Comparison of ENCODE assay signal across 1 cellular context in genomic region chr20:45322952-45323383, GRCh38.
TF ChIP-seq lines count a peak whose summit lies in the region.

No MANE protein-coding gene starts in this region.

TF ChIP-seq in K562, 482 proteins besides CTCF, POLR2A, EP300 and RAD21 (continued from another document and continues in another):
- TF ChIP-seq BCLAF1 (IDR thresholded peaks at IDR 0.05; ENCODE audit: borderline replicate concordance in 1 of 2, control insufficient read depth in 1 of 2, low read depth in 2 of 2, low read length in 1 of 2): no peak
- TF ChIP-seq ELK3 (CRISPR knock-in tag; IDR thresholded peaks at IDR 0.05): no peak
- TF ChIP-seq ZNF586 (CRISPR knock-in tag; conservative IDR thresholded peaks at IDR 0.05): no peak
- no peak for TF ChIP-seq ELF2 (CRISPR knock-in tag; IDR thresholded peaks at IDR 0.05)
- no peak for TF ChIP-seq ZNF175 (CRISPR knock-in tag; IDR thresholded peaks at IDR 0.05; ENCODE audit: low read depth)
- TF ChIP-seq EWSR1 (IDR thresholded peaks at IDR 0.05; ENCODE audit: borderline replicate concordance, low read depth, partially characterized antibody): no peak
- no peak for TF ChIP-seq PHF21A (IDR thresholded peaks at IDR 0.05; ENCODE audit: borderline replicate concordance, low read depth)
- no peak for TF ChIP-seq POLR2H (tag; IDR thresholded peaks at IDR 0.05; ENCODE audit: low read depth)
- TF ChIP-seq, protein P1, sequence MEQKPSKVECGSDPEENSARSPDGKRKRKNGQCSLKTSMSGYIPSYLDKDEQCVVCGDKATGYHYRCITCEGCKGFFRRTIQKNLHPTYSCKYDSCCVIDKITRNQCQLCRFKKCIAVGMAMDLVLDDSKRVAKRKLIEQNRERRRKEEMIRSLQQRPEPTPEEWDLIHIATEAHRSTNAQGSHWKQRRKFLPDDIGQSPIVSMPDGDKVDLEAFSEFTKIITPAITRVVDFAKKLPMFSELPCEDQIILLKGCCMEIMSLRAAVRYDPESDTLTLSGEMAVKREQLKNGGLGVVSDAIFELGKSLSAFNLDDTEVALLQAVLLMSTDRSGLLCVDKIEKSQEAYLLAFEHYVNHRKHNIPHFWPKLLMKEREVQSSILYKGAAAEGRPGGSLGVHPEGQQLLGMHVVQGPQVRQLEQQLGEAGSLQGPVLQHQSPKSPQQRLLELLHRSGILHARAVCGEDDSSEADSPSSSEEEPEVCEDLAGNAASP (IDR thresholded peaks at IDR 0.05): no peak
- TF ChIP-seq, protein P2, sequence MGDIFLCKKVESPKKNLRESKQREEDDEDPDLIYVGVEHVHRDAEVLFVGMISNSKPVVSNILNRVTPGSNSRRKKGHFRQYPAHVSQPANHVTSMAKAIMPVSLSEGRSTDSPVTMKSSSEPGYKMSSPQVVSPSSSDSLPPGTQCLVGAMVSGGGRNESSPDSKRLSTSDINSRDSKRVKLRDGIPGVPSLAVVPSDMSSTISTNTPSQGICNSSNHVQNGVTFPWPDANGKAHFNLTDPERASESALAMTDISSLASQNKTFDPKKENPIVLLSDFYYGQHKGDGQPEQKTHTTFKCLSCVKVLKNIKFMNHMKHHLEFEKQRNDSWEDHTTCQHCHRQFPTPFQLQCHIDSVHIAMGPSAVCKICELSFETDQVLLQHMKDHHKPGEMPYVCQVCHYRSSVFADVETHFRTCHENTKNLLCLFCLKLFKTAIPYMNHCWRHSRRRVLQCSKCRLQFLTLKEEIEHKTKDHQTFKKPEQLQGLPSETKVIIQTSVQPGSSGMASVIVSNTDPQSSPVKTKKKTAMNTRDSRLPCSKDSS (IDR thresholded peaks at IDR 0.05; ENCODE audit: low read depth, partially characterized antibody): no peak
- TF ChIP-seq, protein P3, sequence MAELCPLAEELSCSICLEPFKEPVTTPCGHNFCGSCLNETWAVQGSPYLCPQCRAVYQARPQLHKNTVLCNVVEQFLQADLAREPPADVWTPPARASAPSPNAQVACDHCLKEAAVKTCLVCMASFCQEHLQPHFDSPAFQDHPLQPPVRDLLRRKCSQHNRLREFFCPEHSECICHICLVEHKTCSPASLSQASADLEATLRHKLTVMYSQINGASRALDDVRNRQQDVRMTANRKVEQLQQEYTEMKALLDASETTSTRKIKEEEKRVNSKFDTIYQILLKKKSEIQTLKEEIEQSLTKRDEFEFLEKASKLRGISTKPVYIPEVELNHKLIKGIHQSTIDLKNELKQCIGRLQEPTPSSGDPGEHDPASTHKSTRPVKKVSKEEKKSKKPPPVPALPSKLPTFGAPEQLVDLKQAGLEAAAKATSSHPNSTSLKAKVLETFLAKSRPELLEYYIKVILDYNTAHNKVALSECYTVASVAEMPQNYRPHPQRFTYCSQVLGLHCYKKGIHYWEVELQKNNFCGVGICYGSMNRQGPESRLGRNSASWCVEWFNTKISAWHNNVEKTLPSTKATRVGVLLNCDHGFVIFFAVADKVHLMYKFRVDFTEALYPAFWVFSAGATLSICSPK (IDR thresholded peaks at IDR 0.05; ENCODE audit: borderline replicate concordance): no peak
- TF ChIP-seq ZNF444 (CRISPR knock-in tag; IDR thresholded peaks at IDR 0.05): no peak
- TF ChIP-seq MED1 (CRISPR knock-in tag; IDR thresholded peaks at IDR 0.05; ENCODE audit: borderline replicate concordance): no peak
- no peak for TF ChIP-seq COPS2 (conservative IDR thresholded peaks at IDR 0.05)
- TF ChIP-seq, protein P4, sequence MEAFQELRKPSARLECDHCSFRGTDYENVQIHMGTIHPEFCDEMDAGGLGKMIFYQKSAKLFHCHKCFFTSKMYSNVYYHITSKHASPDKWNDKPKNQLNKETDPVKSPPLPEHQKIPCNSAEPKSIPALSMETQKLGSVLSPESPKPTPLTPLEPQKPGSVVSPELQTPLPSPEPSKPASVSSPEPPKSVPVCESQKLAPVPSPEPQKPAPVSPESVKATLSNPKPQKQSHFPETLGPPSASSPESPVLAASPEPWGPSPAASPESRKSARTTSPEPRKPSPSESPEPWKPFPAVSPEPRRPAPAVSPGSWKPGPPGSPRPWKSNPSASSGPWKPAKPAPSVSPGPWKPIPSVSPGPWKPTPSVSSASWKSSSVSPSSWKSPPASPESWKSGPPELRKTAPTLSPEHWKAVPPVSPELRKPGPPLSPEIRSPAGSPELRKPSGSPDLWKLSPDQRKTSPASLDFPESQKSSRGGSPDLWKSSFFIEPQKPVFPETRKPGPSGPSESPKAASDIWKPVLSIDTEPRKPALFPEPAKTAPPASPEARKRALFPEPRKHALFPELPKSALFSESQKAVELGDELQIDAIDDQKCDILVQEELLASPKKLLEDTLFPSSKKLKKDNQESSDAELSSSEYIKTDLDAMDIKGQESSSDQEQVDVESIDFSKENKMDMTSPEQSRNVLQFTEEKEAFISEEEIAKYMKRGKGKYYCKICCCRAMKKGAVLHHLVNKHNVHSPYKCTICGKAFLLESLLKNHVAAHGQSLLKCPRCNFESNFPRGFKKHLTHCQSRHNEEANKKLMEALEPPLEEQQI (IDR thresholded peaks at IDR 0.05): no peak
- TF ChIP-seq PHB2 (IDR thresholded peaks at IDR 0.05; ENCODE audit: low read depth): no peak
- TF ChIP-seq, protein P5, sequence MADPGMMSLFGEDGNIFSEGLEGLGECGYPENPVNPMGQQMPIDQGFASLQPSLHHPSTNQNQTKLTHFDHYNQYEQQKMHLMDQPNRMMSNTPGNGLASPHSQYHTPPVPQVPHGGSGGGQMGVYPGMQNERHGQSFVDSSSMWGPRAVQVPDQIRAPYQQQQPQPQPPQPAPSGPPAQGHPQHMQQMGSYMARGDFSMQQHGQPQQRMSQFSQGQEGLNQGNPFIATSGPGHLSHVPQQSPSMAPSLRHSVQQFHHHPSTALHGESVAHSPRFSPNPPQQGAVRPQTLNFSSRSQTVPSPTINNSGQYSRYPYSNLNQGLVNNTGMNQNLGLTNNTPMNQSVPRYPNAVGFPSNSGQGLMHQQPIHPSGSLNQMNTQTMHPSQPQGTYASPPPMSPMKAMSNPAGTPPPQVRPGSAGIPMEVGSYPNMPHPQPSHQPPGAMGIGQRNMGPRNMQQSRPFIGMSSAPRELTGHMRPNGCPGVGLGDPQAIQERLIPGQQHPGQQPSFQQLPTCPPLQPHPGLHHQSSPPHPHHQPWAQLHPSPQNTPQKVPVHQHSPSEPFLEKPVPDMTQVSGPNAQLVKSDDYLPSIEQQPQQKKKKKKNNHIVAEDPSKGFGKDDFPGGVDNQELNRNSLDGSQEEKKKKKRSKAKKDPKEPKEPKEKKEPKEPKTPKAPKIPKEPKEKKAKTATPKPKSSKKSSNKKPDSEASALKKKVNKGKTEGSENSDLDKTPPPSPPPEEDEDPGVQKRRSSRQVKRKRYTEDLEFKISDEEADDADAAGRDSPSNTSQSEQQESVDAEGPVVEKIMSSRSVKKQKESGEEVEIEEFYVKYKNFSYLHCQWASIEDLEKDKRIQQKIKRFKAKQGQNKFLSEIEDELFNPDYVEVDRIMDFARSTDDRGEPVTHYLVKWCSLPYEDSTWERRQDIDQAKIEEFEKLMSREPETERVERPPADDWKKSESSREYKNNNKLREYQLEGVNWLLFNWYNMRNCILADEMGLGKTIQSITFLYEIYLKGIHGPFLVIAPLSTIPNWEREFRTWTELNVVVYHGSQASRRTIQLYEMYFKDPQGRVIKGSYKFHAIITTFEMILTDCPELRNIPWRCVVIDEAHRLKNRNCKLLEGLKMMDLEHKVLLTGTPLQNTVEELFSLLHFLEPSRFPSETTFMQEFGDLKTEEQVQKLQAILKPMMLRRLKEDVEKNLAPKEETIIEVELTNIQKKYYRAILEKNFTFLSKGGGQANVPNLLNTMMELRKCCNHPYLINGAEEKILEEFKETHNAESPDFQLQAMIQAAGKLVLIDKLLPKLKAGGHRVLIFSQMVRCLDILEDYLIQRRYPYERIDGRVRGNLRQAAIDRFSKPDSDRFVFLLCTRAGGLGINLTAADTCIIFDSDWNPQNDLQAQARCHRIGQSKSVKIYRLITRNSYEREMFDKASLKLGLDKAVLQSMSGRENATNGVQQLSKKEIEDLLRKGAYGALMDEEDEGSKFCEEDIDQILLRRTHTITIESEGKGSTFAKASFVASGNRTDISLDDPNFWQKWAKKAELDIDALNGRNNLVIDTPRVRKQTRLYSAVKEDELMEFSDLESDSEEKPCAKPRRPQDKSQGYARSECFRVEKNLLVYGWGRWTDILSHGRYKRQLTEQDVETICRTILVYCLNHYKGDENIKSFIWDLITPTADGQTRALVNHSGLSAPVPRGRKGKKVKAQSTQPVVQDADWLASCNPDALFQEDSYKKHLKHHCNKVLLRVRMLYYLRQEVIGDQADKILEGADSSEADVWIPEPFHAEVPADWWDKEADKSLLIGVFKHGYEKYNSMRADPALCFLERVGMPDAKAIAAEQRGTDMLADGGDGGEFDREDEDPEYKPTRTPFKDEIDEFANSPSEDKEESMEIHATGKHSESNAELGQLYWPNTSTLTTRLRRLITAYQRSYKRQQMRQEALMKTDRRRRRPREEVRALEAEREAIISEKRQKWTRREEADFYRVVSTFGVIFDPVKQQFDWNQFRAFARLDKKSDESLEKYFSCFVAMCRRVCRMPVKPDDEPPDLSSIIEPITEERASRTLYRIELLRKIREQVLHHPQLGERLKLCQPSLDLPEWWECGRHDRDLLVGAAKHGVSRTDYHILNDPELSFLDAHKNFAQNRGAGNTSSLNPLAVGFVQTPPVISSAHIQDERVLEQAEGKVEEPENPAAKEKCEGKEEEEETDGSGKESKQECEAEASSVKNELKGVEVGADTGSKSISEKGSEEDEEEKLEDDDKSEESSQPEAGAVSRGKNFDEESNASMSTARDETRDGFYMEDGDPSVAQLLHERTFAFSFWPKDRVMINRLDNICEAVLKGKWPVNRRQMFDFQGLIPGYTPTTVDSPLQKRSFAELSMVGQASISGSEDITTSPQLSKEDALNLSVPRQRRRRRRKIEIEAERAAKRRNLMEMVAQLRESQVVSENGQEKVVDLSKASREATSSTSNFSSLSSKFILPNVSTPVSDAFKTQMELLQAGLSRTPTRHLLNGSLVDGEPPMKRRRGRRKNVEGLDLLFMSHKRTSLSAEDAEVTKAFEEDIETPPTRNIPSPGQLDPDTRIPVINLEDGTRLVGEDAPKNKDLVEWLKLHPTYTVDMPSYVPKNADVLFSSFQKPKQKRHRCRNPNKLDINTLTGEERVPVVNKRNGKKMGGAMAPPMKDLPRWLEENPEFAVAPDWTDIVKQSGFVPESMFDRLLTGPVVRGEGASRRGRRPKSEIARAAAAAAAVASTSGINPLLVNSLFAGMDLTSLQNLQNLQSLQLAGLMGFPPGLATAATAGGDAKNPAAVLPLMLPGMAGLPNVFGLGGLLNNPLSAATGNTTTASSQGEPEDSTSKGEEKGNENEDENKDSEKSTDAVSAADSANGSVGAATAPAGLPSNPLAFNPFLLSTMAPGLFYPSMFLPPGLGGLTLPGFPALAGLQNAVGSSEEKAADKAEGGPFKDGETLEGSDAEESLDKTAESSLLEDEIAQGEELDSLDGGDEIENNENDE (IDR thresholded peaks at IDR 0.05; ENCODE audit: low read depth, low read length): no peak
- TF ChIP-seq, protein P6, sequence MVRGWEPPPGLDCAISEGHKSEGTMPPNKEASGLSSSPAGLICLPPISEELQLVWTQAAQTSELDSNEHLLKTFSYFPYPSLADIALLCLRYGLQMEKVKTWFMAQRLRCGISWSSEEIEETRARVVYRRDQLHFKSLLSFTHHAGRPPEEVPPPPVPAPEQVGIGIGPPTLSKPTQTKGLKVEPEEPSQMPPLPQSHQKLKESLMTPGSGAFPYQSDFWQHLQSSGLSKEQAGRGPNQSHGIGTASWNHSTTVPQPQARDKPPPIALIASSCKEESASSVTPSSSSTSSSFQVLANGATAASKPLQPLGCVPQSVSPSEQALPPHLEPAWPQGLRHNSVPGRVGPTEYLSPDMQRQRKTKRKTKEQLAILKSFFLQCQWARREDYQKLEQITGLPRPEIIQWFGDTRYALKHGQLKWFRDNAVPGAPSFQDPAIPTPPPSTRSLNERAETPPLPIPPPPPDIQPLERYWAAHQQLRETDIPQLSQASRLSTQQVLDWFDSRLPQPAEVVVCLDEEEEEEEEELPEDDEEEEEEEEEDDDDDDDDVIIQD (CRISPR knock-in tag; IDR thresholded peaks at IDR 0.05): no peak
- TF ChIP-seq ZNF197 (CRISPR knock-in tag; IDR thresholded peaks at IDR 0.05; ENCODE audit: low read depth): no peak
- peak; percentile 80 for TF ChIP-seq SMC3 (conservative IDR thresholded peaks at IDR 0.05; ENCODE audit: insufficient read depth, low read depth, low read length)
- TF ChIP-seq HOXB6 (CRISPR knock-in tag; IDR thresholded peaks at IDR 0.05; ENCODE audit: borderline replicate concordance): no peak
- TF ChIP-seq POLR3A (IDR thresholded peaks at IDR 0.05; ENCODE audit: borderline replicate concordance, extremely low read depth, insufficient read depth, insufficient read length): no peak
- no peak for TF ChIP-seq DACH1 (IDR thresholded peaks at IDR 0.05; ENCODE audit: partially characterized antibody)
- TF ChIP-seq TARDBP (IDR thresholded peaks at IDR 0.05): no peak
- TF ChIP-seq ATF1 (CRISPR knock-in tag; IDR thresholded peaks at IDR 0.05): no peak
- peak; percentile 63 for TF ChIP-seq ATF1 (tag; IDR thresholded peaks at IDR 0.05)
- TF ChIP-seq, protein P7, sequence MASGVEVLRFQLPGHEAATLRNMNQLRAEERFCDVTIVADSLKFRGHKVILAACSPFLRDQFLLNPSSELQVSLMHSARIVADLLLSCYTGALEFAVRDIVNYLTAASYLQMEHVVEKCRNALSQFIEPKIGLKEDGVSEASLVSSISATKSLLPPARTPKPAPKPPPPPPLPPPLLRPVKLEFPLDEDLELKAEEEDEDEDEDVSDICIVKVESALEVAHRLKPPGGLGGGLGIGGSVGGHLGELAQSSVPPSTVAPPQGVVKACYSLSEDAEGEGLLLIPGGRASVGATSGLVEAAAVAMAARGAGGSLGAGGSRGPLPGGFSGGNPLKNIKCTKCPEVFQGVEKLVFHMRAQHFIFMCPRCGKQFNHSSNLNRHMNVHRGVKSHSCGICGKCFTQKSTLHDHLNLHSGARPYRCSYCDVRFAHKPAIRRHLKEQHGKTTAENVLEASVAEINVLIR (CRISPR knock-in tag; IDR thresholded peaks at IDR 0.05): no peak
- no peak for TF ChIP-seq ZNF507 (tag; conservative IDR thresholded peaks at IDR 0.05)
- TF ChIP-seq ZBTB1 (CRISPR knock-in tag; IDR thresholded peaks at IDR 0.05; ENCODE audit: borderline replicate concordance, low read depth): no peak
